Comparison of ENCODE assay signal across 8 cellular contexts in genomic region chr2:219252900-219253752, GRCh38. TPM values are rescaled to one million over a fixed set of nuclear protein-coding genes. Genes with fewer than 3 reads are reported as not detected.
DNase-seq lines count a peak whose midpoint lies in the region; ATAC-seq and TF ChIP-seq lines count a peak whose summit lies in the region.

TSS of gene TUBA4B (plus strand) at chr2:219253243. CDS start at chr2:219253408, 165 bp downstream.

- BruUV-seq in OCI-LY7 (replicated peaks; lab: Mats Ljungman, UMichigan), result no TSS peak

- H3K27ac ChIP-seq in OCI-LY7 (ENCODE audit: low read depth, low read length, poor library complexity, severe bottlenecking) (peak within 1 kb of the TSS; percentile 96), cardiac muscle cell (no peak within 1 kb of the TSS), parathyroid adenoma (peak within 1 kb of the TSS; percentile 75)

- peak within 1 kb of the TSS; percentile 87 for H3K4me3 ChIP-seq in OCI-LY7 (ENCODE audit: low read depth, low read length, poor library complexity, severe bottlenecking)
- H3K4me3 ChIP-seq in cardiac muscle cell, result peak within 1 kb of the TSS; percentile 33
- H3K4me3 ChIP-seq in parathyroid adenoma (ENCODE audit: low read depth, low read length), result peak within 1 kb of the TSS; percentile 73

- ATAC-seq in HG02798 (IDR thresholded peaks at IDR 0.05; ENCODE audit: poor library complexity, unreplicated experiment), result peak; percentile 0

- H3K4me1 ChIP-seq in OCI-LY7 (ENCODE audit: insufficient read depth, low read length, poor library complexity, severe bottlenecking) (peaks cover 56% of the 10 kb centered on the region), cardiac muscle cell (ENCODE audit: low read depth) (peaks cover 12% of the 10 kb centered on the region), parathyroid adenoma (peaks cover 30% of the 10 kb centered on the region)

- CTCF ChIA-PET in OCI-LY7 (lab: Charles Lee; ENCODE audit: unreplicated experiment), result interaction anchor here (2.6 kb wide), 1 partner anchor 25 kb away, joined by 7 read pairs; the partner anchor contains the start of gene DNAJB2
- CTCF ChIA-PET in activated naive CD4-positive, alpha-beta T cell treated with anti-CD3 and anti-CD28 coated beads, Interleukin-2, amount 10 ng/mL, durations not matched to agents 7 days and 5 days (lab: Charles Lee), result interaction anchor here (0.7 to 5.5 kb wide), 9 partner anchors 8 to 80 kb away, joined by 3 to 49 read pairs (median 5); partner anchors contain the start of genes ABCB6, ANKZF1, ATG9A and DNAJB2

- H3K27me3 Mint-ChIP-seq in activated naive CD4-positive, alpha-beta T cell treated with anti-CD3 and anti-CD28 coated beads, Interleukin-2, amount 10 ng/mL, durations not matched to agents 7 days and 5 days, result no peaks in the 10 kb centered on the region

- no peaks in the 10 kb centered on the region for H4K20me1 ChIP-seq in OCI-LY7 (ENCODE audit: insufficient read depth, low read length)

- peak within 1 kb of the TSS; percentile 8 for H3K9ac ChIP-seq in parathyroid adenoma

- POLR2A ChIA-PET in OCI-LY7 (lab: Charles Lee), result interaction anchor here (0.6 to 2.3 kb wide), 14 partner anchors 9 to 689 kb away, joined by 3 to 8 read pairs (median 4); partner anchors contain the start of genes ANKZF1, ATG9A, CNPPD1 and DNAJB2

- H3K9me3 Mint-ChIP-seq in activated naive CD4-positive, alpha-beta T cell treated with anti-CD3 and anti-CD28 coated beads, Interleukin-2, amount 10 ng/mL, durations not matched to agents 7 days and 5 days, result no peaks in the 10 kb centered on the region

- peaks cover 38% of the 10 kb centered on the region for H3K36me3 ChIP-seq in OCI-LY7 (ENCODE audit: insufficient read depth, low read length)
- H3K36me3 ChIP-seq in cardiac muscle cell, result no peaks in the 10 kb centered on the region
- no peaks in the 10 kb centered on the region for H3K36me3 ChIP-seq in parathyroid adenoma (ENCODE audit: control insufficient read depth, insufficient read depth, low read length)

- peaks cover 61% of the 10 kb centered on the region for H3K4me1 Mint-ChIP-seq in activated naive CD4-positive, alpha-beta T cell treated with anti-CD3 and anti-CD28 coated beads, Interleukin-2, amount 10 ng/mL, durations not matched to agents 7 days and 5 days

- H3K79me2 ChIP-seq in OCI-LY7 (ENCODE audit: insufficient read depth, low read depth, low read length), result peaks cover 36% of the 10 kb centered on the region
- peaks cover 2% of the 10 kb centered on the region for H3K79me2 ChIP-seq in parathyroid adenoma

- peak within 1 kb of the TSS; percentile 93 for H3K4me2 ChIP-seq in OCI-LY7 (ENCODE audit: low read length)
- peak within 1 kb of the TSS; percentile 97 for H3K4me2 ChIP-seq in parathyroid adenoma (ENCODE audit: low read length)

- no peaks in the 10 kb centered on the region for H3K9me2 ChIP-seq in OCI-LY7 (ENCODE audit: insufficient read depth, low read length)

- intact Hi-C loops in OCI-LY7 (cut with micrococcal nuclease; ENCODE audit: unreplicated experiment), result loop anchor here (1.0 to 10.0 kb wide), 3 partner anchors 26 to 358 kb away; partner anchors contain the start of genes CNPPD1 and DNAJB2

- H3K36me3 Mint-ChIP-seq in activated naive CD4-positive, alpha-beta T cell treated with anti-CD3 and anti-CD28 coated beads, Interleukin-2, amount 10 ng/mL, durations not matched to agents 7 days and 5 days, result peaks cover 48% of the 10 kb centered on the region

- H3K9me3 ChIP-seq in OCI-LY7 (ENCODE audit: low read length) (no peaks in the 10 kb centered on the region), cardiac muscle cell (ENCODE audit: low read depth) (no peaks in the 10 kb centered on the region), parathyroid adenoma (ENCODE audit: control insufficient read depth, low read length) (no peaks in the 10 kb centered on the region)

- peak within 1 kb of the TSS; percentile 95 for H3K27ac Mint-ChIP-seq in activated naive CD4-positive, alpha-beta T cell treated with anti-CD3 and anti-CD28 coated beads, Interleukin-2, amount 10 ng/mL, durations not matched to agents 7 days and 5 days

- H3K4me3 Mint-ChIP-seq in activated naive CD4-positive, alpha-beta T cell treated with anti-CD3 and anti-CD28 coated beads, Interleukin-2, amount 10 ng/mL, durations not matched to agents 7 days and 5 days, result peak within 1 kb of the TSS; percentile 92

- H3K27me3 ChIP-seq in cardiac muscle cell (peaks cover 69% of the 10 kb centered on the region), parathyroid adenoma (ENCODE audit: control insufficient read depth, insufficient read depth, low read length) (no peaks in the 10 kb centered on the region)

- no peak for TF ChIP-seq CTCF in OCI-LY7 (conservative IDR thresholded peaks at IDR 0.05; ENCODE audit: low read length)
- no peak for TF ChIP-seq CTCF in cardiac muscle cell (IDR thresholded peaks at IDR 0.05; ENCODE audit: low read depth, low read length)
- no peak for TF ChIP-seq CTCF in parathyroid adenoma (IDR thresholded peaks at IDR 0.05)

- DNase-seq in NCI-H1417 (lab: John Stamatoyannopoulos, UW) (peak in 2 of 3 experiments; percentile 36 to 51), NCI-H1417 treated with DMSO at 0.1 percent for 48 hours (lab: John Stamatoyannopoulos, UW) (no peak), OCI-LY7 (ENCODE audit: low spot score) (peak; percentile 65), cardiac muscle cell (ENCODE audit: low read depth in 1 of 2, low spot score in 1 of 2) (no peak), NCI-H128 (lab: John Stamatoyannopoulos, UW; ENCODE audit: unreplicated experiment) (no peak)
- DNase-seq in activated naive CD4-positive, alpha-beta T cell treated with anti-CD3 and anti-CD28 coated beads, Interleukin-2, amount 10 ng/mL, durations not matched to agents 7 days and 5 days, result peak; percentile 74

- H2AFZ ChIP-seq in OCI-LY7 (ENCODE audit: low read length) (peak within 1 kb of the TSS; percentile 49; the same call in 1 of the 2 replicates), parathyroid adenoma (peak within 1 kb of the TSS; percentile 72)

RNA-seq across cellular contexts. Expression of gene TUBA4B, which starts in this region (rescaled TPM):
- total RNA-seq in OCI-LY7 (2014; rRNA removed; shearing (Covaris generic)), result not detected in 2 replicates
- total RNA-seq in OCI-LY7 (2022) (0.28 TPM in 1 of 2 replicates, not detected in the other), cardiac muscle cell (not detected in 2 replicates)
- polyA plus RNA-seq in cardiac muscle cell, result not detected in 2 replicates

Comparison
In these comparisons a context has a peak if more than half of its experiments do, and no peak if none do; other contexts are left out.
1. DNase-seq: peak in NCI-H1417 (2 of 3) and activated naive CD4-positive, alpha-beta T cell treated with anti-CD3 and anti-CD28 coated beads, Interleukin-2, amount 10 ng/mL, durations not matched to agents 7 days and 5 days (single experiment); none in NCI-H1417 treated with DMSO at 0.1 percent for 48 hours (single experiment), cardiac muscle cell (0 of 2) and NCI-H128 (single experiment).
2. Peak in DNase-seq, H3K4me3 ChIP-seq, H3K27ac ChIP-seq and H3K4me2 ChIP-seq in OCI-LY7; RNA of the gene not detected or under 1 TPM.
3. H3K4me3 ChIP-seq: peak in every context shown above with its lines; median percentile 87 in OCI-LY7; 73 in parathyroid adenoma; 33 in cardiac muscle cell.